ENCODE assay signal across 8 cellular contexts in the genomic region with DNA sequence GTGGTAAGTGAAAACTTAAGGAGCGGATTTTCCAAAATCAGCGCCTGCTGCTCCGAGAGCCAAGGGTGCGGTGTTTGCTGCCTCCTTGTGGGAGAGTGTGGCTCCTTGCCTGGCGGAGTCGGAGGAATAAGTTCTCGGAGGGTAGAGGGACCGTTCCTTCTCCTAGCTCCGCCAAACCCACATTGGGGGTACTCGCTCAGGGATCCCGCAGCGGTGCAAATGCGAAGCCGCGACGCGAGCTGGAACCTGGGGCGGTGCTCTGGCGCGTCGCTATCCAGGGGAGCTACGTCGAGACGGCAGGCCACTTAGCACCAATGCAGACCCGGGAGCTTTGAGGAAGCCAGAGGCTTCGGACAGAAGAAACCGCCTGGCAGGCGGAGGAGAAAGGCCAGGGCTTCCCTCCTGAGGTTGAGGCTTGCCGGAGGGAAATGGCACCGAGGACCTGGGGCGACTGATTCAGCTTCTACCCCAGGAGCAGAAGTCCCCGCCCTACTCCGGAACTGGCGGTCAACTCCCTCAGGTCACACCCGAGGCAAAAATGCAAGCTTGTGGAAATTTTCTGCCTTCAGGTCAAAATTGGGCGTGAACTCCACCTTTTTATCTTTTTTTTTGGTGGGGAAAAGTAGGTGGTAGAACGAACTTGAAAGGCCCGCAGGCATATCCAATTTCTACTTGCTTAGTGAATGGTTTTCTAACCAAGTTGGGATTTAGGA. TPM values are rescaled to one million over a fixed set of nuclear protein-coding genes. Genes with fewer than 3 reads are reported as not detected.
DNase-seq lines count a peak whose midpoint lies in the region; ATAC-seq and TF ChIP-seq lines count a peak whose summit lies in the region.

No MANE protein-coding gene starts in this region.

- H3K9ac ChIP-seq in endodermal cell (ENCODE audit: extremely low read depth, low read length, poor library complexity, severe bottlenecking) = peak overlapping the region; percentile 44

- peaks cover 36% of the 10 kb centered on the region for H3K4me1 Mint-ChIP-seq in activated CD8-positive, alpha-beta T cell treated with anti-CD3 and anti-CD28 coated beads, Interleukin-2, amount 10 ng/mL, durations not matched to agents 7 days and 5 days (ENCODE audit: low read depth)
- H3K4me1 Mint-ChIP-seq in endodermal cell = peaks cover 2% of the 10 kb centered on the region

- peak overlapping the region; percentile 65 for H3K4me3 ChIP-seq in AG04450 (ENCODE audit: low read depth, low read length)
- H3K4me3 ChIP-seq in endodermal cell (ENCODE audit: low read length) = peak overlapping the region; percentile 86

- peaks cover 2% of the 10 kb centered on the region for H3K27me3 Mint-ChIP-seq in activated CD8-positive, alpha-beta T cell treated with anti-CD3 and anti-CD28 coated beads, Interleukin-2, amount 10 ng/mL, durations not matched to agents 7 days and 5 days (ENCODE audit: low read depth)
- H3K27me3 Mint-ChIP-seq in endodermal cell (ENCODE audit: insufficient read depth) = peaks cover 4% of the 10 kb centered on the region

- peaks cover 3% of the 10 kb centered on the region for H3K36me3 Mint-ChIP-seq in activated CD8-positive, alpha-beta T cell treated with anti-CD3 and anti-CD28 coated beads, Interleukin-2, amount 10 ng/mL, durations not matched to agents 7 days and 5 days (ENCODE audit: low read depth)
- H3K36me3 Mint-ChIP-seq in endodermal cell (ENCODE audit: low read depth) = no peaks in the 10 kb centered on the region

- TF ChIP-seq POLR2A in GM18505 (IDR thresholded peaks at IDR 0.05; ENCODE audit: borderline replicate concordance, extremely low read depth, insufficient read depth, insufficient read length) = no peak

- WGBS in endodermal cell (ENCODE audit: insufficient coverage in 1 of 2, insufficient read length in 1 of 2), 2 experiments = 5 to 8% methylated on average over 15 to 38 of the region's 38 CpGs

- H3K36me3 ChIP-seq in endodermal cell (ENCODE audit: control insufficient read depth, insufficient read depth, low read length) = no peaks in the 10 kb centered on the region

- ATAC-seq in GM18505 (IDR thresholded peaks at IDR 0.05; ENCODE audit: unreplicated experiment) (peak; percentile 72), HG02938 (IDR thresholded peaks at IDR 0.05; ENCODE audit: unreplicated experiment) (peak; percentile 69)
- ATAC-seq in activated CD8-positive, alpha-beta T cell treated with anti-CD3 and anti-CD28 coated beads, Interleukin-2, amount 10 ng/mL, durations not matched to agents 7 days and 5 days = peak; percentile 92

- H3K27ac ChIP-seq in AG04450 (ENCODE audit: low read depth, low read length) (peak overlapping the region; percentile 31), endodermal cell (ENCODE audit: low read depth, low read length) (no peak overlapping the region)

- H3K27ac Mint-ChIP-seq in activated CD8-positive, alpha-beta T cell treated with anti-CD3 and anti-CD28 coated beads, Interleukin-2, amount 10 ng/mL, durations not matched to agents 7 days and 5 days = peak overlapping the region; percentile 83
- peak overlapping the region; percentile 91 for H3K27ac Mint-ChIP-seq in endodermal cell

- H3K27me3 ChIP-seq in AG04450 (ENCODE audit: control insufficient read depth, insufficient read depth, low read length) (no peaks in the 10 kb centered on the region), endodermal cell (ENCODE audit: control insufficient read depth, insufficient read depth, low read length, poor library complexity, severe bottlenecking) (no peaks in the 10 kb centered on the region)

- peak overlapping the region; percentile 81 for H3K4me3 Mint-ChIP-seq in activated CD8-positive, alpha-beta T cell treated with anti-CD3 and anti-CD28 coated beads, Interleukin-2, amount 10 ng/mL, durations not matched to agents 7 days and 5 days
- peak overlapping the region; percentile 73 for H3K4me3 Mint-ChIP-seq in endodermal cell

- POLR2A ChIA-PET in AG04450 (lab: Yijun Ruan, JAX) = interaction anchor here (0.6 to 1.2 kb wide), 3 partner anchors 62 to 103 kb away, joined by 3 to 4 read pairs (median 3); a partner anchor contains a TSS
- POLR2A ChIA-PET in activated CD8-positive, alpha-beta T cell treated with anti-CD3 and anti-CD28 coated beads, Interleukin-2, amount 10 ng/mL, durations not matched to agents 7 days and 5 days (lab: Charles Lee) = interaction anchor here (0.5 to 0.9 kb wide), 6 partner anchors 14 to 222 kb away, joined by 3 to 6 read pairs (median 4); no protein-coding TSS in a partner anchor

- DNase-seq in AG04450 (ENCODE audit: low read depth, low spot score) = peak; percentile 18
- peak; percentile 19 for DNase-seq in NCI-H345 treated with DMSO at 0.1 percent for 48 hours (lab: John Stamatoyannopoulos, UW; ENCODE audit: unreplicated experiment)
- DNase-seq in activated CD8-positive, alpha-beta T cell treated with anti-CD3 and anti-CD28 coated beads, Interleukin-2, amount 10 ng/mL, durations not matched to agents 7 days and 5 days = peak; percentile 76
- peak; percentile 94 for DNase-seq in endodermal cell
- DNase-seq in midbrain (lab: John Stamatoyannopoulos, UW) = peak; percentile 12
- peak; percentile 38 to 56 for DNase-seq in stimulated activated CD8-positive, alpha-beta memory T cell treated with anti-CD3 and anti-CD28 coated beads, Interleukin-2, amount 100 ng/mL, for 48 hours (ENCODE audit: low read depth in 2 of 2)

- no peaks in the 10 kb centered on the region for H3K4me1 ChIP-seq in endodermal cell (ENCODE audit: control insufficient read depth, insufficient read depth, low read length)

- peak; percentile 88 for TF ChIP-seq CTCF in AG04450 (IDR thresholded peaks at IDR 0.05; ENCODE audit: low read depth, low read length)
- TF ChIP-seq CTCF in endodermal cell (conservative IDR thresholded peaks at IDR 0.05) = peak; percentile 87

- CTCF ChIA-PET in AG04450 (lab: Charles Lee) = interaction anchor here (0.7 to 3.8 kb wide), 14 partner anchors 9 to 204 kb away, joined by 3 to 32 read pairs (median 4); no protein-coding TSS in a partner anchor
- CTCF ChIA-PET in activated CD8-positive, alpha-beta T cell treated with anti-CD3 and anti-CD28 coated beads, Interleukin-2, amount 10 ng/mL, durations not matched to agents 7 days and 5 days (lab: Charles Lee) = interaction anchor here (0.7 to 2.5 kb wide), 15 partner anchors 9 to 773 kb away, joined by 3 to 18 read pairs (median 4); a partner anchor contains a TSS

- H3K9me3 ChIP-seq in AG04450 (ENCODE audit: control insufficient read depth, insufficient read depth, low read length) (no peaks in the 10 kb centered on the region), endodermal cell (ENCODE audit: control insufficient read depth, low read length) (no peaks in the 10 kb centered on the region)

- H3K9me3 Mint-ChIP-seq in activated CD8-positive, alpha-beta T cell treated with anti-CD3 and anti-CD28 coated beads, Interleukin-2, amount 10 ng/mL, durations not matched to agents 7 days and 5 days (ENCODE audit: insufficient read depth) = no peaks in the 10 kb centered on the region
- peaks cover 2% of the 10 kb centered on the region for H3K9me3 Mint-ChIP-seq in endodermal cell

RNA-seq across cellular contexts. Expression of a gene that starts 5.7 kb away (rescaled TPM):
- polyA plus RNA-seq in AG04450 (2011; rRNA removed) = 0.21 and 0.37 TPM in 2 replicates
- 0.51 TPM in 1 of 2 replicates, not detected in the other for polyA minus RNA-seq in AG04450 (2011; rRNA and poly(A)+ RNA removed)
- 1 to 10 TPM in 1 of 2 experiments, under 1 TPM in 1; 0.66 to 1.2 TPM for total RNA-seq in activated CD8-positive, alpha-beta T cell treated with anti-CD3 and anti-CD28 coated beads, Interleukin-2, amount 10 ng/mL, durations not matched to agents 7 days and 5 days
- total RNA-seq in endodermal cell = not detected
- polyA plus RNA-seq in endodermal cell (2013, experiment 1 of 2) = not detected
- polyA plus RNA-seq in endodermal cell (2013, experiment 2 of 2) = not detected

RNA-seq across cellular contexts. Expression of a gene that starts 19.3 kb away (rescaled TPM):
- not detected in 2 replicates for polyA plus RNA-seq in AG04450 (2011; rRNA removed)
- not detected in 2 replicates for polyA minus RNA-seq in AG04450 (2011; rRNA and poly(A)+ RNA removed)
- under 1 TPM; 0.52 to 0.87 TPM for total RNA-seq in activated CD8-positive, alpha-beta T cell treated with anti-CD3 and anti-CD28 coated beads, Interleukin-2, amount 10 ng/mL, durations not matched to agents 7 days and 5 days
- total RNA-seq in endodermal cell = not detected
- polyA plus RNA-seq in endodermal cell (2013, experiment 1 of 2) = not detected
- not detected for polyA plus RNA-seq in endodermal cell (2013, experiment 2 of 2)

RNA-seq across cellular contexts. Expression of a gene that starts 26.5 kb away (rescaled TPM):
- not detected in 2 replicates for polyA plus RNA-seq in AG04450 (2011; rRNA removed)
- polyA minus RNA-seq in AG04450 (2011; rRNA and poly(A)+ RNA removed) = not detected in 2 replicates
- not detected for total RNA-seq in activated CD8-positive, alpha-beta T cell treated with anti-CD3 and anti-CD28 coated beads, Interleukin-2, amount 10 ng/mL, durations not matched to agents 7 days and 5 days
- not detected for total RNA-seq in endodermal cell
- polyA plus RNA-seq in endodermal cell (2013, experiment 1 of 2) = not detected
- polyA plus RNA-seq in endodermal cell (2013, experiment 2 of 2) = not detected

RNA-seq across cellular contexts. Expression of a gene that starts 34.9 kb away (rescaled TPM):
- polyA plus RNA-seq in AG04450 (2011; rRNA removed) = not detected in 2 replicates
- not detected in 2 replicates for polyA minus RNA-seq in AG04450 (2011; rRNA and poly(A)+ RNA removed)
- not detected for total RNA-seq in activated CD8-positive, alpha-beta T cell treated with anti-CD3 and anti-CD28 coated beads, Interleukin-2, amount 10 ng/mL, durations not matched to agents 7 days and 5 days
- total RNA-seq in endodermal cell = not detected
- polyA plus RNA-seq in endodermal cell (2013, experiment 1 of 2) = not detected
- not detected for polyA plus RNA-seq in endodermal cell (2013, experiment 2 of 2)

Comparison
In these comparisons a context has a peak if more than half of its experiments do, and no peak if none do; other contexts are left out.
1. DNase-seq: peak in every context shown above with its lines; median percentile 94 in endodermal cell; 76 in activated CD8-positive, alpha-beta T cell treated with anti-CD3 and anti-CD28 coated beads, Interleukin-2, amount 10 ng/mL, durations not matched to agents 7 days and 5 days; 47 in stimulated activated CD8-positive, alpha-beta memory T cell treated with anti-CD3 and anti-CD28 coated beads, Interleukin-2, amount 100 ng/mL, for 48 hours; 19 in NCI-H345 treated with DMSO at 0.1 percent for 48 hours; 18 in AG04450; 12 in midbrain.